9 cellular contexts compared by ENCODE assay signal in genomic region chr12:673849-674248, GRCh38. TPM values are rescaled to one million over a fixed set of nuclear protein-coding genes. Genes with fewer than 3 reads are reported as not detected.
DNase-seq lines count a peak whose midpoint lies in the region; ATAC-seq and TF ChIP-seq lines count a peak whose summit lies in the region.
"Had no signal": no experiment of that assay in that cellular context is flagged by ENCODE, and none has a peak within 500 bp of the region (broad histone marks: within the 10 kb centered on the region; RNA-seq: fewer than 3 reads in every experiment).

No MANE protein-coding gene starts in this region.

- H3K27me3 Mint-ChIP-seq in endodermal cell (ENCODE audit: insufficient read depth) (peaks cover 20% of the 10 kb centered on the region), progenitor cell of endocrine pancreas (peaks cover 9% of the 10 kb centered on the region)

- H3K27me3 ChIP-seq in endodermal cell (ENCODE audit: control insufficient read depth, insufficient read depth, low read length, poor library complexity, severe bottlenecking) = no peaks in the 10 kb centered on the region

- H3K9me3 ChIP-seq in endodermal cell (ENCODE audit: control insufficient read depth, low read length) = no peaks in the 10 kb centered on the region

- no peak for TF ChIP-seq CTCF in GM12865 (IDR thresholded peaks at IDR 0.05; ENCODE audit: insufficient read depth, low read depth, low read length, missing control alignments)
- no peak for TF ChIP-seq CTCF in endodermal cell (conservative IDR thresholded peaks at IDR 0.05)
- TF ChIP-seq CTCF in GM13977 (IDR thresholded peaks at IDR 0.05; ENCODE audit: extremely low read depth, insufficient read depth, missing control alignments) = no peak
- TF ChIP-seq CTCF in progenitor cell of endocrine pancreas (IDR thresholded peaks at IDR 0.05; ENCODE audit: unreplicated experiment) = no peak

- H3K9me3 Mint-ChIP-seq in endodermal cell (no peaks in the 10 kb centered on the region), progenitor cell of endocrine pancreas (ENCODE audit: low read depth) (no peaks in the 10 kb centered on the region)

- H3K4me1 ChIP-seq in endodermal cell (ENCODE audit: control insufficient read depth, insufficient read depth, low read length) = no peaks in the 10 kb centered on the region

- H3K4me3 Mint-ChIP-seq in endodermal cell (no peak overlapping the region), progenitor cell of endocrine pancreas (ENCODE audit: low read depth) (no peak overlapping the region)

- H3K4me1 Mint-ChIP-seq in endodermal cell = peaks cover 23% of the 10 kb centered on the region
- peaks cover 3% of the 10 kb centered on the region for H3K4me1 Mint-ChIP-seq in progenitor cell of endocrine pancreas (ENCODE audit: low read depth)

- H3K27ac Mint-ChIP-seq in endodermal cell = no peak overlapping the region
- no peak overlapping the region for H3K27ac Mint-ChIP-seq in progenitor cell of endocrine pancreas

- H3K36me3 ChIP-seq in endodermal cell (ENCODE audit: control insufficient read depth, insufficient read depth, low read length) = no peaks in the 10 kb centered on the region

- H3K4me3 ChIP-seq in GM12865 (ENCODE audit: low read depth, low read length) (peak overlapping the region; percentile 39), endodermal cell (ENCODE audit: low read length) (no peak overlapping the region)

- WGBS in endodermal cell (ENCODE audit: insufficient coverage in 1 of 2, insufficient read length in 1 of 2), 2 experiments = 92 to 94% methylated on average over 2 to 3 of the region's 3 CpGs

- H3K9ac ChIP-seq in endodermal cell (ENCODE audit: extremely low read depth, low read length, poor library complexity, severe bottlenecking) = no peak overlapping the region

- DNase-seq in GM12865 (ENCODE audit: low read depth) (no peak), endodermal cell (peak; percentile 13), NCI-H146 (lab: John Stamatoyannopoulos, UW) (no peak), GM13977 (ENCODE audit: low spot score) (no peak), progenitor cell of endocrine pancreas (ENCODE audit: low spot score, unreplicated experiment) (no peak), activated gamma-delta T cell (lab: John Stamatoyannopoulos, UW) (no peak)
- DNase-seq: DMS153 had no signal

- ATAC-seq in GM21367 (IDR thresholded peaks at IDR 0.05; ENCODE audit: unreplicated experiment) (peak; percentile 15), HG03354 (IDR thresholded peaks at IDR 0.05; ENCODE audit: poor library complexity, severe bottlenecking, unreplicated experiment) (peak; percentile 12)

- no peak overlapping the region for H3K27ac ChIP-seq in endodermal cell (ENCODE audit: low read depth, low read length)

- in situ Hi-C loops in GM13977 (cut with MboI; ENCODE audit: low pct_unique_long_range_greater_than_20kb, low sequenced_read_pairs, unreplicated experiment) = no loop called here

- H3K36me3 Mint-ChIP-seq in endodermal cell (ENCODE audit: low read depth) = no peaks in the 10 kb centered on the region
- no peaks in the 10 kb centered on the region for H3K36me3 Mint-ChIP-seq in progenitor cell of endocrine pancreas (ENCODE audit: insufficient read depth)

RNA-seq across cellular contexts. Expression of gene NINJ2, which starts 10.6 kb away (rescaled TPM):
- total RNA-seq in endodermal cell = 1 to 10 TPM in 1 of 2 donors, under 1 TPM in 1; 0.73 to 5.1 TPM
- not detected for polyA plus RNA-seq in endodermal cell (2013, experiment 1 of 2)
- polyA plus RNA-seq in endodermal cell (2013, experiment 2 of 2) = 0.41 TPM
- 3.0 and 4.0 TPM in 2 replicates for total RNA-seq in progenitor cell of endocrine pancreas
